ENCODE assay signal across 8 cellular contexts in genomic region chr14:68682166-68683103, GRCh38.
DNase-seq lines count a peak whose midpoint lies in the region; ATAC-seq and TF ChIP-seq lines count a peak whose summit lies in the region.

No MANE protein-coding gene starts in this region.

- no peaks in the 10 kb centered on the region for H3K9me3 Mint-ChIP-seq in naive thymus-derived CD8-positive, alpha-beta T cell

- ATAC-seq in naive thymus-derived CD8-positive, alpha-beta T cell: no peak
- ATAC-seq in HG02884 (IDR thresholded peaks at IDR 0.05; ENCODE audit: unreplicated experiment): no peak

- POLR2A ChIA-PET in naive thymus-derived CD8-positive, alpha-beta T cell (lab: Charles Lee): interaction anchor here (0.6 to 4.8 kb wide), 17 partner anchors 9 to 399 kb away, joined by 3 to 94 read pairs (median 4); partner anchors contain the start of gene ZFP36L1

- TF ChIP-seq CTCF in epithelial cell of esophagus (IDR thresholded peaks at IDR 0.05; ENCODE audit: insufficient read depth, low read depth, low read length, missing control alignments): no peak

- H3K36me3 Mint-ChIP-seq in naive thymus-derived CD8-positive, alpha-beta T cell: no peaks in the 10 kb centered on the region

- H3K27ac Mint-ChIP-seq in naive thymus-derived CD8-positive, alpha-beta T cell: peak overlapping the region; percentile 71 to 98 (median 92)

- no peaks in the 10 kb centered on the region for H3K27me3 Mint-ChIP-seq in naive thymus-derived CD8-positive, alpha-beta T cell

- H3K4me3 Mint-ChIP-seq in naive thymus-derived CD8-positive, alpha-beta T cell: peak overlapping the region in 9 of 10 donors; percentile 7 to 83 (median 71)

- no peak overlapping the region for H3K4me3 ChIP-seq in epithelial cell of esophagus (ENCODE audit: low read length)

- DNase-seq in AG08395 (ENCODE audit: low spot score) (peak; percentile 89), KG1 (lab: John Stamatoyannopoulos, UW) (peak; percentile 73), epithelial cell of esophagus (ENCODE audit: low read depth) (peak; percentile 81), NCI-H774 (lab: John Stamatoyannopoulos, UW) (no peak)
- DNase-seq in activated CD4-positive, alpha-beta T cell treated with anti-CD3 and anti-CD28 coated beads for 4 hours: peak; percentile 46 to 50
- DNase-seq in naive thymus-derived CD8-positive, alpha-beta T cell: peak in 2 of 10 donors; percentile 8 to 40
- no peak for DNase-seq in activated CD4-positive, CD25-positive, alpha-beta regulatory T cell treated with anti-CD3 and anti-CD28 coated beads, Interleukin-2, amount 50 U/mL, for 72 hours

- H3K4me1 Mint-ChIP-seq in naive thymus-derived CD8-positive, alpha-beta T cell: peaks cover 35 to 80% (median 64%) of the 10 kb centered on the region in 4 donors

Comparison
In these comparisons a context has a peak if more than half of its experiments do, and no peak if none do; other contexts are left out.
1. DNase-seq: peak in AG08395 (single experiment), KG1 (single experiment), activated CD4-positive, alpha-beta T cell treated with anti-CD3 and anti-CD28 coated beads for 4 hours (2 of 2) and epithelial cell of esophagus (single experiment); none in activated CD4-positive, CD25-positive, alpha-beta regulatory T cell treated with anti-CD3 and anti-CD28 coated beads, Interleukin-2, amount 50 U/mL, for 72 hours (single experiment) and NCI-H774 (single experiment).